9 cellular contexts compared by ENCODE assay signal in the genomic region with DNA sequence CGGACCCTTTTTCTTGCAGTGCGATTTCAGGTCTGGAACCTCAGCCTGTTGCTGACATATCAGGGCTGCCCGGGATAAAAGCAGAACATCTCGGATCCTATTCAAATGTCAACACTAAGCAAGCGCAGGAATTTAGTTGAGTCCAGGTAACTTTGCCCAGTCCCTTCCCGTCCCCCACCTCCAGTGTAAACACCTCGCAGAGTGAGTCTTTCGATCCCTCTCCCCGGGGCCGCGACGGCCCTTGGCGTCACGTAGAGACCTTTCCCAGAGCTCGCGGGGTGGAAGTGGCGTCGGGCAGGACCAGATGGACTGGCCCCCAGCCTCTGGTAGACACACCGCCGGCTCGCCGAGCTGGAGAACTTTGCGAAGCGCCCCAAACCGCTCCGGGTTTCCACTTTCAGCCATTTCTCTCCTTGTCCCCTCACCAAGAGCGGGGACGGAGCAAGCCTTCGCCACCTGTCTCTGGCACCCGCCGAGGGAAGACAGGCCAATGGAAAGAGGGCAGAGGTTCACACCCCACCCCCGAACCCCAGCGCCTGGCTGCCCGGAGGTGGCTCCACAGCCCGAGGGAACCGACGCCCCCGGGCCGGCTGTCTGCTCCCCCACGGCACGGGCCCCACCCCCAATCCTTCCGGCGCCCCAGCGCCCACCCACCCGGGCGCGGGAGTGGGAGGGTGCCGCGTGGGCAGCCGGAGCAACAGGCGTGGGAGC. TPM values are rescaled to one million over a fixed set of nuclear protein-coding genes. Genes with fewer than 3 reads are reported as not detected.
A peak's percentile ranks its signal among the peaks of the same experiment; 100 is the strongest.
DNase-seq lines count a peak whose midpoint lies in the region; ATAC-seq and TF ChIP-seq lines count a peak whose summit lies in the region.
"Had no signal": no experiment of that assay in that cellular context is flagged by ENCODE, and none has a peak within 500 bp of the region (broad histone marks: within the 10 kb centered on the region; RNA-seq: fewer than 3 reads in every experiment).

No MANE protein-coding gene starts in this region.

- TF ChIP-seq EP300 in SK-N-SH (IDR thresholded peaks at IDR 0.05; ENCODE audit: borderline replicate concordance in 1 of 2, low read depth in 1 of 2, low read length in 1 of 2) (no peak), suprapubic skin (IDR thresholded peaks at IDR 0.05) (no peak)

- H3K4me3 ChIP-seq in SK-N-SH (ENCODE audit: low read depth in 2 of 2, low read length in 1 of 2) (peak overlapping the region in 1 of 2 experiments; percentile 34; a peak in 2 of 4 replicates), adipocyte (ENCODE audit: low read length) (peak overlapping the region; percentile 81), suprapubic skin (peak overlapping the region; percentile 80)

- H3K9me3 ChIP-seq in SK-N-SH, result no peaks in the 10 kb centered on the region
- no peaks in the 10 kb centered on the region for H3K9me3 ChIP-seq in adipocyte (ENCODE audit: control insufficient read depth, low read length)
- no peaks in the 10 kb centered on the region for H3K9me3 ChIP-seq in suprapubic skin

- no peaks in the 10 kb centered on the region for H3K36me3 ChIP-seq in SK-N-SH (replicated peaks in 1 of 2; ENCODE audit: control insufficient read depth in 1 of 2, insufficient read depth in 2 of 2, low read length in 1 of 2)
- no peaks in the 10 kb centered on the region for H3K36me3 ChIP-seq in adipocyte (ENCODE audit: control insufficient read depth, insufficient read depth, low read length, severe bottlenecking)
- no peaks in the 10 kb centered on the region for H3K36me3 ChIP-seq in suprapubic skin

- peaks cover 0 to 7% of the 10 kb centered on the region in 2 experiments; a peak in 2 of 4 replicates for H3K4me1 ChIP-seq in SK-N-SH (ENCODE audit: control insufficient read depth in 1 of 2, insufficient read depth in 2 of 2, low read depth in 1 of 2, low read length in 1 of 2)
- H3K4me1 ChIP-seq in adipocyte (ENCODE audit: control insufficient read depth, insufficient read depth, low read length), result peaks cover 15% of the 10 kb centered on the region
- peaks cover 32% of the 10 kb centered on the region for H3K4me1 ChIP-seq in suprapubic skin

- TF ChIP-seq POLR2A in suprapubic skin (IDR thresholded peaks at IDR 0.05), result no peak

- H2AFZ ChIP-seq in SK-N-SH (ENCODE audit: low read depth), result no peak overlapping the region

- peak overlapping the region; percentile 59; the same call in 1 of the 2 replicates for H3K4me2 ChIP-seq in SK-N-SH

- peaks cover 56% of the 10 kb centered on the region for H3K27me3 ChIP-seq in SK-N-SH (ENCODE audit: insufficient read depth)
- peaks cover 48% of the 10 kb centered on the region for H3K27me3 ChIP-seq in adipocyte (replicated peaks; ENCODE audit: control insufficient read depth, insufficient read depth, low read length)
- peaks cover 6% of the 10 kb centered on the region for H3K27me3 ChIP-seq in suprapubic skin

- no peak overlapping the region for H3K27ac ChIP-seq in SK-N-SH (ENCODE audit: low read depth in 2 of 2, low read length in 1 of 2)
- no peak overlapping the region for H3K27ac ChIP-seq in suprapubic skin

- no peaks in the 10 kb centered on the region for H3K79me2 ChIP-seq in SK-N-SH (ENCODE audit: insufficient read depth)

- H3K9me2 ChIP-seq in SK-N-SH, result no peaks in the 10 kb centered on the region

- ATAC-seq in SK-N-SH treated with all-trans-retinoic acid at 6 μM for 48 hours, result no peak
- no peak for ATAC-seq in GM18873 (IDR thresholded peaks at IDR 0.05; ENCODE audit: low FRiP score, unreplicated experiment)
- ATAC-seq in HG03442 (IDR thresholded peaks at IDR 0.05; ENCODE audit: unreplicated experiment), result no peak

- H4K20me1 ChIP-seq in SK-N-SH (ENCODE audit: insufficient read depth), result no peaks in the 10 kb centered on the region

- CTCF ChIA-PET in SK-N-SH (lab: Yijun Ruan, JAX), result interaction anchor here (1.0 to 1.4 kb wide), 3 partner anchors 8 to 27 kb away, joined by 3 read pairs; no protein-coding TSS in a partner anchor

- no peak for TF ChIP-seq RAD21 in SK-N-SH (IDR thresholded peaks at IDR 0.05; ENCODE audit: low read length)

- no peaks in the 10 kb centered on the region for H3F3A ChIP-seq in SK-N-SH (replicated peaks; ENCODE audit: insufficient read depth)

- H3K9ac ChIP-seq in SK-N-SH, result no peak overlapping the region
- H3K9ac ChIP-seq in adipocyte (ENCODE audit: low read length), result peak overlapping the region; percentile 40

- TF ChIP-seq CTCF in SK-N-SH (IDR thresholded peaks at IDR 0.05), result no peak
- no peak for TF ChIP-seq CTCF in suprapubic skin (IDR thresholded peaks at IDR 0.05)

- WGBS in SK-N-SH (ENCODE audit: low lambda C conversion rate), result 12% methylated on average over 23 of the region's 51 CpGs
- 5% methylated on average over 35 of the region's 51 CpGs for WGBS in suprapubic skin

- DNase-seq in SK-N-SH (peak; percentile 54), adipocyte (ENCODE audit: low read depth) (peak; percentile 4), left kidney (ENCODE audit: low read depth, low spot score) (peak; percentile 54), suprapubic skin (ENCODE audit: low spot score in 2 of 2) (no peak), GM19238 (ENCODE audit: insufficient read length, low spot score) (no peak)
- DNase-seq: DND-41 had no signal

- POLR2A ChIA-PET in SK-N-SH (lab: Yijun Ruan, JAX), result no interaction called here

TF ChIP-seq in SK-N-SH, 30 proteins besides CTCF, POLR2A, EP300 and RAD21 (continues in another document):
- no peak for TF ChIP-seq FOSL2 (IDR thresholded peaks at IDR 0.05; ENCODE audit: borderline replicate concordance, low read depth)
- no peak for TF ChIP-seq ELF1 (IDR thresholded peaks at IDR 0.05)
- TF ChIP-seq, protein P1, sequence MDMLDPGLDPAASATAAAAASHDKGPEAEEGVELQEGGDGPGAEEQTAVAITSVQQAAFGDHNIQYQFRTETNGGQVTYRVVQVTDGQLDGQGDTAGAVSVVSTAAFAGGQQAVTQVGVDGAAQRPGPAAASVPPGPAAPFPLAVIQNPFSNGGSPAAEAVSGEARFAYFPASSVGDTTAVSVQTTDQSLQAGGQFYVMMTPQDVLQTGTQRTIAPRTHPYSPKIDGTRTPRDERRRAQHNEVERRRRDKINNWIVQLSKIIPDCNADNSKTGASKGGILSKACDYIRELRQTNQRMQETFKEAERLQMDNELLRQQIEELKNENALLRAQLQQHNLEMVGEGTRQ (IDR thresholded peaks at IDR 0.05; ENCODE audit: borderline replicate concordance, low read depth, low read length), result no peak
- no peak for TF ChIP-seq USF1 (IDR thresholded peaks at IDR 0.05; ENCODE audit: borderline replicate concordance, low read depth)
- TF ChIP-seq FOXM1 (IDR thresholded peaks at IDR 0.05; ENCODE audit: low read depth), result no peak

TF ChIP-seq in SK-N-SH treated with all-trans-retinoic acid at 6 μM for 48 hours, 23 proteins besides CTCF, POLR2A, EP300 and RAD21:
- TF ChIP-seq GLIS3 (CRISPR knock-in tag; IDR thresholded peaks at IDR 0.05), result no peak
- TF ChIP-seq ZFP30 (CRISPR knock-in tag; IDR thresholded peaks at IDR 0.05), result no peak
- TF ChIP-seq ZFP3 (CRISPR knock-in tag; IDR thresholded peaks at IDR 0.05), result no peak
- no peak for TF ChIP-seq ISL1 (CRISPR knock-in tag; IDR thresholded peaks at IDR 0.05)
- TF ChIP-seq TCF4 (CRISPR knock-in tag; IDR thresholded peaks at IDR 0.05; ENCODE audit: borderline replicate concordance), result no peak
- TF ChIP-seq ZNF70 (CRISPR knock-in tag; IDR thresholded peaks at IDR 0.05), result no peak

RNA-seq across cellular contexts. Expression of gene KCND3, which starts 0.6 kb away (rescaled TPM):
- not detected in 2 replicates for polyA plus RNA-seq in SK-N-SH (2012; rRNA removed)
- polyA plus RNA-seq in SK-N-SH (2012; cell fraction: cytosol; rRNA removed), result not detected in 2 replicates
- not detected in 2 replicates for polyA plus RNA-seq in SK-N-SH (2012; cell fraction: nucleus; rRNA removed)
- 10 to 100 TPM in 3 of 4 donors, 1 to 10 TPM in 1; 6.8 to 11.4 (median 10.2) TPM for total RNA-seq in suprapubic skin

Comparison
In these comparisons a context has a peak if more than half of its experiments do, and no peak if none do; other contexts are left out.
1. DNase-seq: peak in SK-N-SH (single experiment), adipocyte (single experiment) and left kidney (single experiment); none in suprapubic skin (0 of 2) and GM19238 (single experiment).